11 cellular contexts compared by ENCODE assay signal in genomic region chr2:43114210-43114609, GRCh38.
DNase-seq lines count a peak whose midpoint lies in the region; ATAC-seq, FAIRE-seq and TF ChIP-seq lines count a peak whose summit lies in the region.
"Had no signal": no experiment of that assay in that cellular context is flagged by ENCODE, and none has a peak within 500 bp of the region (broad histone marks: within the 10 kb centered on the region; RNA-seq: fewer than 3 reads in every experiment).

No MANE protein-coding gene starts in this region.

- intact Hi-C loops in K562 (cut with micrococcal nuclease): no loop called here

- TF ChIP-seq EP300 in K562 (IDR thresholded peaks at IDR 0.05; ENCODE audit: low read length): no peak

- in situ Hi-C loops in K562 (cut with MboI): no loop called here

- peaks cover 32% of the 10 kb centered on the region for H3K4me1 Mint-ChIP-seq in neural progenitor cell
- H3K4me1 Mint-ChIP-seq in activated CD8-positive, alpha-beta memory T cell treated with anti-CD3 and anti-CD28 coated beads, Interleukin-2, amount 10 ng/mL, durations not matched to agents 7 days and 5 days: no peaks in the 10 kb centered on the region

- no peaks in the 10 kb centered on the region; a peak in 1 of 5 replicates for H3K4me1 ChIP-seq in K562 (replicated peaks in 1 of 2; ENCODE audit: control insufficient read depth in 2 of 2, insufficient read depth in 2 of 2, low read length in 2 of 2)
- peaks cover 23% of the 10 kb centered on the region for H3K4me1 ChIP-seq in neural progenitor cell

- H3K9me1 ChIP-seq in K562 (ENCODE audit: control insufficient read depth, insufficient read depth, low read length): no peaks in the 10 kb centered on the region

- H3K27ac ChIP-seq in K562 (ENCODE audit: extremely low read depth, low read depth, low read length) (no peak overlapping the region), neural progenitor cell (no peak overlapping the region)

- H3K27me3 ChIP-seq in K562 (ENCODE audit: control insufficient read depth in 2 of 2, insufficient read depth in 2 of 2, low read length in 2 of 2): no peaks in the 10 kb centered on the region
- H3K27me3 ChIP-seq in neural progenitor cell: no peaks in the 10 kb centered on the region

- peaks cover 18% of the 10 kb centered on the region for H3K27me3 Mint-ChIP-seq in neural progenitor cell (ENCODE audit: insufficient read depth, low read depth)
- H3K27me3 Mint-ChIP-seq in activated CD8-positive, alpha-beta memory T cell treated with anti-CD3 and anti-CD28 coated beads, Interleukin-2, amount 10 ng/mL, durations not matched to agents 7 days and 5 days: no peaks in the 10 kb centered on the region
- H3K27me3 Mint-ChIP-seq: activated naive CD8-positive, alpha-beta T cell had no signal

- H2AFZ ChIP-seq in K562 (ENCODE audit: low read depth, low read length): no peak overlapping the region
- no peak overlapping the region for H2AFZ ChIP-seq in neural progenitor cell (replicated peaks)

- H3K27ac Mint-ChIP-seq in neural progenitor cell: peak overlapping the region; percentile 22
- no peak overlapping the region for H3K27ac Mint-ChIP-seq in activated CD8-positive, alpha-beta memory T cell treated with anti-CD3 and anti-CD28 coated beads, Interleukin-2, amount 10 ng/mL, durations not matched to agents 7 days and 5 days
- H3K27ac Mint-ChIP-seq: activated naive CD8-positive, alpha-beta T cell had no signal

- peaks cover 34% of the 10 kb centered on the region for H3F3A ChIP-seq in neural progenitor cell (ENCODE audit: low read depth)

- no peak for TF ChIP-seq POLR2A in K562 (conservative IDR thresholded peaks at IDR 0.05)

- no peaks in the 10 kb centered on the region for H3K79me2 ChIP-seq in K562 (ENCODE audit: control insufficient read depth, insufficient read depth, low read length)
- no peaks in the 10 kb centered on the region for H3K79me2 ChIP-seq in neural progenitor cell (ENCODE audit: low read depth)

- DNase-seq in GDM1 (lab: John Stamatoyannopoulos, UW) (peak; percentile 39), NCI-H1105 treated with DMSO at 0.1 percent for 48 hours (lab: John Stamatoyannopoulos, UW) (peak; percentile 25), K562 (ENCODE audit: extremely low read depth in 1 of 4, low spot score in 3 of 4) (no peak), neural progenitor cell (ENCODE audit: low spot score) (no peak), islet precursor cell (no peak)
- no peak for DNase-seq in activated CD8-positive, alpha-beta memory T cell treated with anti-CD3 and anti-CD28 coated beads, Interleukin-2, amount 10 ng/mL, durations not matched to agents 7 days and 5 days
- DNase-seq: cortex of kidney, DMS79, NCI-H1092 had no signal

- H4K20me1 ChIP-seq in K562 (replicated peaks; ENCODE audit: control insufficient read depth, insufficient read depth, low read length): no peaks in the 10 kb centered on the region
- H4K20me1 ChIP-seq in neural progenitor cell (ENCODE audit: low read depth): no peaks in the 10 kb centered on the region

- no peak for TF ChIP-seq RAD21 in K562 (CRISPR knock-in tag; conservative IDR thresholded peaks at IDR 0.05 in 1 of 2, IDR thresholded peaks at IDR 0.05 in 1 of 2)

- CTCF ChIA-PET in K562 (lab: Yijun Ruan, JAX; ENCODE audit: low intra/inter-chr PET ratio): no interaction called here
- CTCF ChIA-PET in activated CD8-positive, alpha-beta memory T cell treated with anti-CD3 and anti-CD28 coated beads, Interleukin-2, amount 10 ng/mL, durations not matched to agents 7 days and 5 days (lab: Charles Lee): interaction anchor here (1.0 to 2.1 kb wide), 3 partner anchors 13 to 213 kb away, joined by 3 to 7 read pairs (median 3); no protein-coding TSS in a partner anchor

- BruUV-seq in K562 (replicated peaks; lab: Mats Ljungman, UMichigan): no TSS peak

- no peaks in the 10 kb centered on the region for H3K9me3 ChIP-seq in K562 (replicated peaks; ENCODE audit: control insufficient read depth, insufficient read depth, low read depth, low read length)
- H3K9me3 ChIP-seq in neural progenitor cell (ENCODE audit: low read depth): no peaks in the 10 kb centered on the region

- H3K4me2 ChIP-seq in K562 (ENCODE audit: insufficient read depth, low read length): no peak overlapping the region
- no peak overlapping the region for H3K4me2 ChIP-seq in neural progenitor cell

- no peak for ATAC-seq in K562
- no peak for ATAC-seq in activated CD8-positive, alpha-beta memory T cell treated with anti-CD3 and anti-CD28 coated beads, Interleukin-2, amount 10 ng/mL, durations not matched to agents 7 days and 5 days
- no peak for ATAC-seq in GM21717 (IDR thresholded peaks at IDR 0.05; ENCODE audit: unreplicated experiment)

- no peaks in the 10 kb centered on the region for H3K36me3 Mint-ChIP-seq in neural progenitor cell
- peaks cover 2% of the 10 kb centered on the region for H3K36me3 Mint-ChIP-seq in activated CD8-positive, alpha-beta memory T cell treated with anti-CD3 and anti-CD28 coated beads, Interleukin-2, amount 10 ng/mL, durations not matched to agents 7 days and 5 days

- no peaks in the 10 kb centered on the region for H3K36me3 ChIP-seq in K562 (ENCODE audit: control insufficient read depth, insufficient read depth, low read length)
- H3K36me3 ChIP-seq in neural progenitor cell: no peaks in the 10 kb centered on the region

- H3K9ac ChIP-seq in K562 (ENCODE audit: insufficient read depth in 1 of 2, low read depth in 2 of 2, low read length in 2 of 2) (no peak overlapping the region), neural progenitor cell (no peak overlapping the region)

- no peak for TF ChIP-seq CTCF in K562 (IDR thresholded peaks at IDR 0.05 in 2 of 3, conservative IDR thresholded peaks at IDR 0.05 in 1 of 3; ENCODE audit: insufficient read depth in 2 of 3, low read depth in 1 of 3, low read length in 3 of 3)
- no peak for TF ChIP-seq CTCF in neural progenitor cell (IDR thresholded peaks at IDR 0.05)

- no peak for FAIRE-seq in K562 (lab: Jason Lieb, UNC)

- POLR2A ChIA-PET in K562 (lab: Yijun Ruan, JAX): no interaction called here

- H3K4me3 ChIP-seq in K562 (no peak overlapping the region), neural progenitor cell (no peak overlapping the region)

- H3K4me3 Mint-ChIP-seq in neural progenitor cell: no peak overlapping the region
- H3K4me3 Mint-ChIP-seq in activated CD8-positive, alpha-beta memory T cell treated with anti-CD3 and anti-CD28 coated beads, Interleukin-2, amount 10 ng/mL, durations not matched to agents 7 days and 5 days: no peak overlapping the region
- H3K4me3 Mint-ChIP-seq: activated naive CD8-positive, alpha-beta T cell had no signal

- peaks cover 19% of the 10 kb centered on the region for H3K9me3 Mint-ChIP-seq in neural progenitor cell
- H3K9me3 Mint-ChIP-seq in activated CD8-positive, alpha-beta memory T cell treated with anti-CD3 and anti-CD28 coated beads, Interleukin-2, amount 10 ng/mL, durations not matched to agents 7 days and 5 days (ENCODE audit: low read depth): no peaks in the 10 kb centered on the region

TF ChIP-seq in K562, 482 proteins besides CTCF, POLR2A, EP300 and RAD21:
- TF ChIP-seq USF2 (CRISPR knock-in tag; IDR thresholded peaks at IDR 0.05) (no peak), C11orf30 (IDR thresholded peaks at IDR 0.05; ENCODE audit: low read depth) (peak; percentile 14; the same call in 1 of the 2 replicates), SOX6 (IDR thresholded peaks at IDR 0.05) (peak; percentile 31; the same call in 1 of the 2 replicates), EHMT2 (IDR thresholded peaks at IDR 0.05) (no peak)

Comparison
In these comparisons a context has a peak if more than half of its experiments do, and no peak if none do; other contexts are left out.
1. DNase-seq: peak in GDM1 (single experiment) and NCI-H1105 treated with DMSO at 0.1 percent for 48 hours (single experiment); none in K562 (0 of 4), neural progenitor cell (single experiment), activated CD8-positive, alpha-beta memory T cell treated with anti-CD3 and anti-CD28 coated beads, Interleukin-2, amount 10 ng/mL, durations not matched to agents 7 days and 5 days (single experiment) and islet precursor cell (single experiment).